ENCODE assay signal across 8 cellular contexts in genomic region chr2:171160119-171160629, GRCh38. TPM values are rescaled to one million over a fixed set of nuclear protein-coding genes. Genes with fewer than 3 reads are reported as not detected.
DNase-seq lines count a peak whose midpoint lies in the region; ATAC-seq and TF ChIP-seq lines count a peak whose summit lies in the region.

No MANE protein-coding gene starts in this region.

- H3K27me3 ChIP-seq in AG04450 (ENCODE audit: control insufficient read depth, insufficient read depth, low read length) (no peaks in the 10 kb centered on the region), NT2/D1 (ENCODE audit: insufficient read depth, insufficient read length) (no peaks in the 10 kb centered on the region)

- no peaks in the 10 kb centered on the region for H3K9me3 Mint-ChIP-seq in nephron progenitor cell

- peak overlapping the region; percentile 99 for H3K9ac ChIP-seq in NT2/D1 (ENCODE audit: insufficient read length, low read depth)

- H3K4me3 Mint-ChIP-seq in nephron progenitor cell = peak overlapping the region; percentile 94

- no peaks in the 10 kb centered on the region for H3K36me3 ChIP-seq in NT2/D1 (ENCODE audit: insufficient read depth, insufficient read length, low read length)

- POLR2A ChIA-PET in AG04450 (lab: Yijun Ruan, JAX) = interaction anchor here (0.6 to 1.1 kb wide), 6 partner anchors 102 to 1135 kb away, joined by 4 to 9 read pairs (median 6); no protein-coding TSS in a partner anchor

- no peaks in the 10 kb centered on the region for H3K36me3 Mint-ChIP-seq in nephron progenitor cell (ENCODE audit: low read depth)

- CTCF ChIA-PET in AG04450 (lab: Charles Lee) = interaction anchor here (0.7 to 1.7 kb wide), 3 partner anchors 187 to 258 kb away, joined by 3 to 5 read pairs (median 4); no protein-coding TSS in a partner anchor

- H3K4me1 Mint-ChIP-seq in nephron progenitor cell = peaks cover 40% of the 10 kb centered on the region

- H3K27ac Mint-ChIP-seq in nephron progenitor cell = peak overlapping the region; percentile 91

- H3K9me3 ChIP-seq in AG04450 (ENCODE audit: control insufficient read depth, insufficient read depth, low read length) (no peaks in the 10 kb centered on the region), NT2/D1 (ENCODE audit: insufficient read depth, low read length) (no peaks in the 10 kb centered on the region)

- H3K27me3 Mint-ChIP-seq in nephron progenitor cell (ENCODE audit: low read depth, poor library complexity) = peaks cover 6% of the 10 kb centered on the region

- peak overlapping the region; percentile 82 for H3K4me3 ChIP-seq in AG04450 (ENCODE audit: low read depth, low read length)
- H3K4me3 ChIP-seq in NT2/D1 (ENCODE audit: insufficient read length, low read depth) = peak overlapping the region; percentile 94
- H3K4me3 ChIP-seq in fibroblast of mammary gland (ENCODE audit: control insufficient read depth, low read depth, low read length) = peak overlapping the region; percentile 73

- H3K4me1 ChIP-seq in NT2/D1 (ENCODE audit: insufficient read depth, insufficient read length) = no peaks in the 10 kb centered on the region

- no peak for DNase-seq in AG04450 (ENCODE audit: low read depth, low spot score)
- peak; percentile 59 for DNase-seq in NT2/D1 (ENCODE audit: low read depth, low spot score)
- peak; percentile 45 to 52 for DNase-seq in activated T-helper 1 cell treated with anti-CD3 and anti-CD28 coated beads, Interleukin-2, amount 50 U/mL, for 16 hours (ENCODE audit: low read depth in 1 of 2, low spot score in 1 of 2)
- DNase-seq in fibroblast of mammary gland (ENCODE audit: low read depth) = peak; percentile 53
- DNase-seq in nephron progenitor cell = peak; percentile 81
- peak; percentile 78 for DNase-seq in stimulated activated naive CD8-positive, alpha-beta T cell treated with anti-CD3 and anti-CD28 coated beads, Interleukin-15, Interleukin-2, amounts not matched to agents 100 U/mL and 50 U/mL, for 24 hours

- no peak for TF ChIP-seq CTCF in AG04450 (IDR thresholded peaks at IDR 0.05; ENCODE audit: low read depth, low read length)
- no peak for TF ChIP-seq CTCF in fibroblast of mammary gland (conservative IDR thresholded peaks at IDR 0.05; ENCODE audit: control insufficient read depth, insufficient read depth, low read depth, low read length)
- no peak for TF ChIP-seq CTCF in nephron progenitor cell (IDR thresholded peaks at IDR 0.05)

- peak overlapping the region; percentile 88 for H3K27ac ChIP-seq in AG04450 (ENCODE audit: low read depth, low read length)

- ATAC-seq in GM19035 (IDR thresholded peaks at IDR 0.05; ENCODE audit: unreplicated experiment) (peak; percentile 17), HG03354 (IDR thresholded peaks at IDR 0.05; ENCODE audit: poor library complexity, severe bottlenecking, unreplicated experiment) (peak; percentile 24)
- peak; percentile 62 for ATAC-seq in stimulated activated naive CD8-positive, alpha-beta T cell treated with anti-CD3 and anti-CD28 coated beads, Interleukin-15, Interleukin-2, amounts not matched to agents 100 U/mL and 50 U/mL, for 24 hours

RNA-seq across cellular contexts. Expression of gene TLK1, which starts 0.5 kb away (rescaled TPM):
- polyA plus RNA-seq in AG04450 (2011; rRNA removed) = 22.2 and 28.3 TPM in 2 replicates
- 23.1 and 40.7 TPM in 2 replicates for polyA minus RNA-seq in AG04450 (2011; rRNA and poly(A)+ RNA removed)
